8 cellular contexts compared by ENCODE assay signal in genomic region chr15:31870336-31871158, GRCh38. TPM values are rescaled to one million over a fixed set of nuclear protein-coding genes. Genes with fewer than 3 reads are reported as not detected.
DNase-seq lines count a peak whose midpoint lies in the region; ATAC-seq and TF ChIP-seq lines count a peak whose summit lies in the region.

Gene OTUD7A (minus strand): TSS chr15:31870673.

- no peak for TF ChIP-seq CTCF in GM12865 (IDR thresholded peaks at IDR 0.05; ENCODE audit: insufficient read depth, low read depth, low read length, missing control alignments)
- TF ChIP-seq CTCF in progenitor cell of endocrine pancreas (IDR thresholded peaks at IDR 0.05; ENCODE audit: unreplicated experiment), result no peak
- TF ChIP-seq CTCF in upper lobe of left lung (IDR thresholded peaks at IDR 0.05), result no peak

- peak within 1 kb of the TSS; percentile 88 to 96 (median 91) for H3K4me3 Mint-ChIP-seq in T-cell
- peak within 1 kb of the TSS; percentile 81 for H3K4me3 Mint-ChIP-seq in progenitor cell of endocrine pancreas (ENCODE audit: low read depth)

- H3K27me3 Mint-ChIP-seq in T-cell, result peaks cover 2 to 6% of the 10 kb centered on the region in 2 donors
- H3K27me3 Mint-ChIP-seq in progenitor cell of endocrine pancreas, result peaks cover 18% of the 10 kb centered on the region

- 0 to 1% methylated on average over 12 to 18 of the region's 120 CpGs for WGBS in upper lobe of left lung, 2 donors

- peak within 1 kb of the TSS; percentile 48 for H3K4me3 ChIP-seq in GM12865 (ENCODE audit: low read depth, low read length)
- peak within 1 kb of the TSS; percentile 70 to 79 (median 72) for H3K4me3 ChIP-seq in upper lobe of left lung

- intact Hi-C loops in left ventricle myocardium superior (cut with micrococcal nuclease), result no loop called here

- H3K9me3 Mint-ChIP-seq in T-cell (no peaks in the 10 kb centered on the region), progenitor cell of endocrine pancreas (ENCODE audit: low read depth) (no peaks in the 10 kb centered on the region)

- H3K27me3 ChIP-seq in upper lobe of left lung, result no peaks in the 10 kb centered on the region

- peak within 1 kb of the TSS; percentile 85 to 88 for H3K27ac Mint-ChIP-seq in T-cell
- H3K27ac Mint-ChIP-seq in progenitor cell of endocrine pancreas, result peak within 1 kb of the TSS; percentile 92

- DNase-seq in GM12865 (ENCODE audit: low read depth) (peak; percentile 91), NCI-H128 (lab: John Stamatoyannopoulos, UW; ENCODE audit: unreplicated experiment) (peak; percentile 71), T-cell (peak; percentile 52 to 88 (median 74)), amniotic epithelial cell (ENCODE audit: low read depth) (peak; percentile 57), left ventricle myocardium superior (peak; percentile 93), progenitor cell of endocrine pancreas (ENCODE audit: low spot score, unreplicated experiment) (peak; percentile 80), upper lobe of left lung (peak; percentile 82 to 98)

- ATAC-seq in HG02642 (IDR thresholded peaks at IDR 0.05; ENCODE audit: poor library complexity, unreplicated experiment) (peak; percentile 93), T-cell (replicated peaks in 1 of 4) (peak; percentile 86 to 92 (median 90)), left ventricle myocardium superior (peak; percentile 96), upper lobe of left lung (ENCODE audit: low FRiP score in 2 of 2) (peak; percentile 97 to 98)

- POLR2A ChIA-PET in T-cell (lab: Charles Lee), result no interaction called here

- H3K36me3 Mint-ChIP-seq in T-cell, result no peaks in the 10 kb centered on the region
- H3K36me3 Mint-ChIP-seq in progenitor cell of endocrine pancreas (ENCODE audit: insufficient read depth), result no peaks in the 10 kb centered on the region

- CTCF ChIA-PET in T-cell (lab: Charles Lee), result no interaction called here

- H3K4me1 Mint-ChIP-seq in T-cell, result peaks cover 12 to 16% (median 15%) of the 10 kb centered on the region in 3 donors
- peaks cover 8% of the 10 kb centered on the region for H3K4me1 Mint-ChIP-seq in progenitor cell of endocrine pancreas (ENCODE audit: low read depth)

- peak within 1 kb of the TSS; percentile 64 to 80 (median 75) for H3K27ac ChIP-seq in upper lobe of left lung

- no peaks in the 10 kb centered on the region for H3K36me3 ChIP-seq in upper lobe of left lung

- no peaks in the 10 kb centered on the region for H3K9me3 ChIP-seq in upper lobe of left lung

- no peak for TF ChIP-seq EP300 in upper lobe of left lung (IDR thresholded peaks at IDR 0.05)

- TF ChIP-seq POLR2A in upper lobe of left lung (IDR thresholded peaks at IDR 0.05), result peak in 1 of 4 donors; percentile 25

- peaks cover 3 to 15% (median 11%) of the 10 kb centered on the region in 4 donors for H3K4me1 ChIP-seq in upper lobe of left lung

RNA-seq across cellular contexts. Expression of gene OTUD7A, which starts in this region (rescaled TPM):
- total RNA-seq in T-cell (1 to 10 TPM in 4 of 5 donors, under 1 TPM in 1; 0.90 to 5.7 (median 4.4) TPM), left ventricle myocardium superior (1.5 TPM), progenitor cell of endocrine pancreas (5.2 and 6.2 TPM in 2 replicates), upper lobe of left lung (1 to 10 TPM; 2.1 to 6.6 (median 3.3) TPM)

Comparison
In these comparisons a context has a peak if more than half of its experiments do, and no peak if none do; other contexts are left out.
1. Peak in every context shown above with its lines: DNase-seq, ATAC-seq, H3K4me3 ChIP-seq and H3K27ac ChIP-seq.